Comparison of ENCODE assay signal across 8 cellular contexts in the genomic region with DNA sequence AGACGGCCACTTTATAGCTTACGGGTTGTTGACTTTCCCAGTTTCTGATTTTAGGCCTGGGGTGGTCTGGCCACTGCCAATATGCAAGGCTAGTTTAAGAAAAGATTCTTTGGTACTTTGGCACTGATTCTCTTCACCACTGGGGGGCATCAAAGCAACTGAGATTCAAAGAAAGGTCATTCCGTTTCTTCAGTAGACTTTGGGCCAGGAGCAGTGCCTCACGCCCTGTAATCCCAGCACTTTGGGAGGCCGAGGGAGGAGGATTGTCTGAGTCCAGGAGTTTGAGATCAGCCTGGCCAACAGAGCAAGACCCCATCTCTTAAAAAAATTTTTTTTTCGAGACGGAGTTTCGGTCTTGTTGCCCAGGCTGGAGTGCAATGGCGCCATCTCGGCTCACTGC. TPM values are rescaled to one million over a fixed set of nuclear protein-coding genes. Genes with fewer than 3 reads are reported as not detected.
DNase-seq lines count a peak whose midpoint lies in the region; ATAC-seq and TF ChIP-seq lines count a peak whose summit lies in the region.

No MANE protein-coding gene starts in this region.

- H2AFZ ChIP-seq in neuronal stem cell (ENCODE audit: low read length), result no peak overlapping the region

- no peak overlapping the region for H3K4me2 ChIP-seq in neuronal stem cell (ENCODE audit: insufficient read depth, low read length, poor library complexity, severe bottlenecking)

- no CpG with 5 or more reads among the region's 10 CpGs for WGBS in neuronal stem cell (ENCODE audit: extremely low coverage in 2 of 2, insufficient read length in 2 of 2, insufficient replicate concordance in 1 of 2), 2 donors

- no peak overlapping the region for H3K4ac ChIP-seq in neuronal stem cell (ENCODE audit: low read length)

- H2BK5ac ChIP-seq in neuronal stem cell (ENCODE audit: low read length), result no peak overlapping the region

- no peaks in the 10 kb centered on the region for H3K27me3 ChIP-seq in neuronal stem cell (ENCODE audit: control insufficient read depth in 3 of 3, insufficient read depth in 3 of 3, low read depth in 1 of 3, low read length in 3 of 3)

- no peak for ATAC-seq in GM18517 (IDR thresholded peaks at IDR 0.05; ENCODE audit: unreplicated experiment)

- no peak overlapping the region for H3K9ac ChIP-seq in neuronal stem cell (ENCODE audit: low read depth, low read length, poor library complexity)

- no peak overlapping the region for H3K18ac ChIP-seq in neuronal stem cell (ENCODE audit: low read length)

- no peak overlapping the region for H3K27ac ChIP-seq in neuronal stem cell (replicated peaks; ENCODE audit: low read length)

- H3K36me3 ChIP-seq in neuronal stem cell (replicated peaks in 1 of 2; ENCODE audit: control insufficient read depth in 2 of 2, insufficient read depth in 2 of 2, low read length in 2 of 2), result peaks cover 51 to 99% of the 10 kb centered on the region in 2 donors

- DNase-seq in AG08396 (ENCODE audit: low spot score) (peak; percentile 43), SHP77 treated with DMSO at 0.1 percent for 48 hours (lab: John Stamatoyannopoulos, UW) (peak; percentile 5), epithelial cell of esophagus (ENCODE audit: low read depth) (peak; percentile 46), neuronal stem cell (ENCODE audit: low spot score) (peak; percentile 20), NCI-H1694 (lab: John Stamatoyannopoulos, UW) (no peak), SW480 (ENCODE audit: low spot score) (no peak)

- H2BK15ac ChIP-seq in neuronal stem cell (ENCODE audit: low read length), result no peak overlapping the region

- H3K23ac ChIP-seq in neuronal stem cell (ENCODE audit: low read depth, low read length, poor library complexity), result no peak overlapping the region

- no peaks in the 10 kb centered on the region for H3K79me1 ChIP-seq in neuronal stem cell (ENCODE audit: low read depth, low read length)

- peaks cover 2 to 17% of the 10 kb centered on the region in 2 donors for H3K9me3 ChIP-seq in neuronal stem cell (replicated peaks in 1 of 2; ENCODE audit: control insufficient read depth in 2 of 2, insufficient read depth in 1 of 2, low read depth in 1 of 2, low read length in 2 of 2)

- H2BK12ac ChIP-seq in neuronal stem cell (ENCODE audit: low read length), result no peak overlapping the region

- H2BK120ac ChIP-seq in neuronal stem cell (ENCODE audit: low read depth, low read length), result no peak overlapping the region

- no peak overlapping the region for H4K8ac ChIP-seq in neuronal stem cell (ENCODE audit: low read depth, low read length)

- H2AK5ac ChIP-seq in neuronal stem cell (ENCODE audit: low read depth, low read length), result no peak overlapping the region

- no peak overlapping the region for H4K91ac ChIP-seq in neuronal stem cell (ENCODE audit: low read depth, low read length, poor library complexity)

- H3K4me3 ChIP-seq in GM12875 (ENCODE audit: low read depth, low read length), result no peak overlapping the region
- no peak overlapping the region for H3K4me3 ChIP-seq in epithelial cell of esophagus (ENCODE audit: low read length)
- H3K4me3 ChIP-seq in neuronal stem cell (ENCODE audit: low read length in 2 of 2), result no peak overlapping the region

- H3K14ac ChIP-seq in neuronal stem cell (ENCODE audit: low read length), result no peak overlapping the region

- peaks cover 0 to 21% of the 10 kb centered on the region in 2 donors for H3K4me1 ChIP-seq in neuronal stem cell (ENCODE audit: control insufficient read depth in 2 of 2, insufficient read depth in 1 of 2, low read depth in 1 of 2, low read length in 2 of 2)

- peak; percentile 57; the same call in 1 of the 2 replicates for TF ChIP-seq CTCF in GM12875 (IDR thresholded peaks at IDR 0.05; ENCODE audit: borderline replicate concordance, insufficient read depth, low read depth, low read length)
- peak; percentile 57 for TF ChIP-seq CTCF in epithelial cell of esophagus (IDR thresholded peaks at IDR 0.05; ENCODE audit: insufficient read depth, low read depth, low read length, missing control alignments)

RNA-seq across cellular contexts. Expression of a gene that starts 53.0 kb away (rescaled TPM):
- polyA plus RNA-seq in neuronal stem cell (2013, experiment 1 of 2), result 61.4 TPM
- polyA plus RNA-seq in neuronal stem cell (2013, experiment 2 of 2), result 60.4 TPM

RNA-seq across cellular contexts. Expression of a gene that starts 53.1 kb away (rescaled TPM):
- 9.2 TPM for polyA plus RNA-seq in neuronal stem cell (2013, experiment 1 of 2)
- polyA plus RNA-seq in neuronal stem cell (2013, experiment 2 of 2), result 9.9 TPM

Comparison
In these comparisons a context has a peak if more than half of its experiments do, and no peak if none do; other contexts are left out.
1. DNase-seq: peak in AG08396 (single experiment), SHP77 treated with DMSO at 0.1 percent for 48 hours (single experiment), epithelial cell of esophagus (single experiment) and neuronal stem cell (single experiment); none in NCI-H1694 (single experiment) and SW480 (single experiment).